ENCODE assay signal across 22 cellular contexts in genomic region chr4:136699905-136700304, GRCh38.
"Had no signal": no experiment of that assay in that cellular context is flagged by ENCODE, and none has a peak within 500 bp of the region (broad histone marks: within the 10 kb centered on the region; RNA-seq: fewer than 3 reads in every experiment).

No MANE protein-coding gene starts in this region.

- H3K9me3 Mint-ChIP-seq: effector memory CD8-positive, alpha-beta T cell had no signal

- ATAC-seq: effector memory CD8-positive, alpha-beta T cell; esophagus mucosa; foreskin keratinocyte; gastrocnemius medialis; gastroesophageal sphincter; heart left ventricle; heart right ventricle had no signal

- H3K4me3 Mint-ChIP-seq: dendritic cell treated with granulocyte-macrophage colony-stimulating factor and Interleukin-4, amounts not matched to agents 40 ng/mL and 50 ng/mL, for 4 days; effector memory CD8-positive, alpha-beta T cell; endodermal cell had no signal

- DNase-seq: colonic mucosa; cortex of kidney; dermis blood vessel endothelial cell; dorsolateral prefrontal cortex; effector CD4-positive, alpha-beta T cell; effector CD8-positive, alpha-beta T cell; effector memory CD4-positive, alpha-beta T cell; effector memory CD8-positive, alpha-beta T cell; endodermal cell; erythroblast; esophagus squamous epithelium; foreskin fibroblast; foreskin keratinocyte; foreskin melanocyte; gastrocnemius medialis; glutamatergic neuron; head of caudate nucleus; heart left ventricle; heart right ventricle had no signal

- H3K27me3 Mint-ChIP-seq: dendritic cell treated with granulocyte-macrophage colony-stimulating factor and Interleukin-4, amounts not matched to agents 40 ng/mL and 50 ng/mL, for 4 days; effector memory CD8-positive, alpha-beta T cell had no signal

- H3K27ac Mint-ChIP-seq: dendritic cell treated with granulocyte-macrophage colony-stimulating factor and Interleukin-4, amounts not matched to agents 40 ng/mL and 50 ng/mL, for 4 days; effector memory CD8-positive, alpha-beta T cell; endodermal cell had no signal
